18 cellular contexts compared by ENCODE assay signal in the genomic region with DNA sequence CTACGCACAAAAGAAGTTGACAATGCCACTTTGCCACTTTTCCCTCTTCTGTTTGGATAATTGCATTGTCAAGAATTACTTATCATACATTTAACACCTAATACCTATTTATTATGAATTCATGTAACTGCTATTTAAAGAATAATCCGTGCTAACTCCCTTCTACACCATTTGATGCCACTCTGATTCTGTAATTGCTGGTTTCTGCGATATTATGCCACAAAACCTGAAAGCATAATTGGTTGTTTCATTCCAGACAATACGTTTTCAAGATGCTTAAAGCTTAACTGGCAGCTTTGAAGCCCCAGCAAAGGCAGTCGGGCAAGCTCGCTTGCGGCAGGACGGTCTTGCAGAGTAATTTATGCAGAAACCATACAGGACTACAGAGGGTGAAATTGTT.
DNase-seq lines count a peak whose midpoint lies in the region; ATAC-seq and TF ChIP-seq lines count a peak whose summit lies in the region.
"Had no signal": no experiment of that assay in that cellular context is flagged by ENCODE, and none has a peak within 500 bp of the region (broad histone marks: within the 10 kb centered on the region; RNA-seq: fewer than 3 reads in every experiment).

No MANE protein-coding gene starts in this region.

- H3K4me3 ChIP-seq in trophoblast cell (ENCODE audit: low read depth, low read length) (no peak overlapping the region), testis (no peak overlapping the region)
- H3K4me3 ChIP-seq: GM23248, HAP-1 had no signal

- H3K9me3 ChIP-seq in trophoblast cell (ENCODE audit: insufficient read depth, low read depth, low read length): peaks cover 2% of the 10 kb centered on the region
- no peaks in the 10 kb centered on the region for H3K9me3 ChIP-seq in testis
- H3K9me3 ChIP-seq: BE2C, HAP-1 had no signal

- H3K27me3 ChIP-seq in trophoblast cell (ENCODE audit: insufficient read depth, low read length): no peaks in the 10 kb centered on the region
- H3K27me3 ChIP-seq in testis: no peaks in the 10 kb centered on the region
- H3K27me3 ChIP-seq: BE2C had no signal

- H3K79me1 ChIP-seq in trophoblast cell (ENCODE audit: low read length): no peaks in the 10 kb centered on the region

- H3K27ac ChIP-seq in trophoblast cell (ENCODE audit: low read depth, low read length): no peak overlapping the region
- H3K27ac ChIP-seq in testis: no peak overlapping the region
- H3K27ac ChIP-seq: GM23248, HL-60 had no signal

- no peak overlapping the region for H4K8ac ChIP-seq in trophoblast cell (ENCODE audit: low read depth, low read length)

- no peaks in the 10 kb centered on the region for H3K79me2 ChIP-seq in trophoblast cell (ENCODE audit: control insufficient read depth, insufficient read depth, low read length, poor library complexity)

- no peak for ATAC-seq in HG03439 (IDR thresholded peaks at IDR 0.05; ENCODE audit: unreplicated experiment)

- no peak overlapping the region for H3K23ac ChIP-seq in trophoblast cell (ENCODE audit: low read length)

- H3K4ac ChIP-seq in trophoblast cell (ENCODE audit: low read depth, low read length): no peak overlapping the region

- H3K18ac ChIP-seq in trophoblast cell (ENCODE audit: low read length): no peak overlapping the region

- intact Hi-C loops in testis (cut with DNase I; ENCODE audit: low total_unique reads): no loop called here

- H4K91ac ChIP-seq in trophoblast cell (ENCODE audit: low read depth, low read length): no peak overlapping the region

- no peak for TF ChIP-seq POLR2A in testis (IDR thresholded peaks at IDR 0.05)

- H3K4me2 ChIP-seq in trophoblast cell (ENCODE audit: low read length): no peak overlapping the region

- no CpG with 5 or more reads among the region's 8 CpGs for WGBS in trophoblast cell (ENCODE audit: extremely low coverage, insufficient coverage, insufficient read length)
- 82 to 85% methylated on average over 8 of the region's 8 CpGs for WGBS in testis, 2 donors

- no peak overlapping the region for H2BK5ac ChIP-seq in trophoblast cell (ENCODE audit: low read depth, low read length, poor library complexity)

- H3K4me1 ChIP-seq in trophoblast cell (ENCODE audit: control insufficient read depth in 1 of 2, insufficient read depth in 2 of 2, low read length in 2 of 2) (peaks cover 0 to 2% of the 10 kb centered on the region in 2 experiments), testis (no peaks in the 10 kb centered on the region)
- H3K4me1 ChIP-seq: BE2C, HAP-1 had no signal

- H3K36me3 ChIP-seq in trophoblast cell (ENCODE audit: control insufficient read depth in 1 of 2, insufficient read depth in 2 of 2, low read length in 2 of 2) (no peaks in the 10 kb centered on the region), testis (ENCODE audit: low read depth, missing control alignments) (no peaks in the 10 kb centered on the region)
- H3K36me3 ChIP-seq: BE2C, HAP-1 had no signal

- H2AK5ac ChIP-seq in trophoblast cell (ENCODE audit: low read length): no peak overlapping the region

- no peak overlapping the region for H2BK12ac ChIP-seq in trophoblast cell (ENCODE audit: low read length)

- no peak overlapping the region for H3K14ac ChIP-seq in trophoblast cell (ENCODE audit: low read length)

- DNase-seq in NCI-H1417 (lab: John Stamatoyannopoulos, UW): peak in 2 of 3 experiments; percentile 49 to 72
- peak; percentile 17 for DNase-seq in NCI-H1417 treated with DMSO at 0.1 percent for 48 hours (lab: John Stamatoyannopoulos, UW)
- peak; percentile 21 for DNase-seq in globus pallidus (ENCODE audit: low spot score)
- DNase-seq in trophoblast cell: no peak
- no peak for DNase-seq in NK-92 treated with Interleukin-12 subunit alpha and Interleukin-12 subunit beta, amount 100 ng/mL, for 24 hours (lab: John Stamatoyannopoulos, UW)
- no peak for DNase-seq in testis
- DNase-seq: ACHN; BE2C; C1 segment of cervical spinal cord; CD4-positive, CD25-positive, alpha-beta regulatory T cell; CD8-positive, alpha-beta memory T cell; COR-L47; DMS 273 treated with DMSO at 0.1 percent for 48 hours; GM23248; IMR-90 had no signal

- H2AFZ ChIP-seq in trophoblast cell (ENCODE audit: insufficient read depth, low read length, poor library complexity): no peak overlapping the region
- H2AFZ ChIP-seq: GM23248 had no signal

- H4K12ac ChIP-seq in trophoblast cell (ENCODE audit: low read depth, low read length): no peak overlapping the region

- no peak for TF ChIP-seq CTCF in testis (IDR thresholded peaks at IDR 0.05)

- no peak overlapping the region for H2BK120ac ChIP-seq in trophoblast cell (ENCODE audit: insufficient read depth, low read length, poor library complexity)

- peak overlapping the region; percentile 44 for H3K9ac ChIP-seq in trophoblast cell (ENCODE audit: low read length)
- H3K9ac ChIP-seq: GM23248 had no signal

Comparison
In these comparisons a context has a peak if more than half of its experiments do, and no peak if none do; other contexts are left out.
1. DNase-seq: peak in NCI-H1417 (2 of 3), NCI-H1417 treated with DMSO at 0.1 percent for 48 hours (single experiment) and globus pallidus (single experiment); none in trophoblast cell (0 of 2), NK-92 treated with Interleukin-12 subunit alpha and Interleukin-12 subunit beta, amount 100 ng/mL, for 24 hours (single experiment) and testis (single experiment).